19 cellular contexts compared by ENCODE assay signal in the genomic region with DNA sequence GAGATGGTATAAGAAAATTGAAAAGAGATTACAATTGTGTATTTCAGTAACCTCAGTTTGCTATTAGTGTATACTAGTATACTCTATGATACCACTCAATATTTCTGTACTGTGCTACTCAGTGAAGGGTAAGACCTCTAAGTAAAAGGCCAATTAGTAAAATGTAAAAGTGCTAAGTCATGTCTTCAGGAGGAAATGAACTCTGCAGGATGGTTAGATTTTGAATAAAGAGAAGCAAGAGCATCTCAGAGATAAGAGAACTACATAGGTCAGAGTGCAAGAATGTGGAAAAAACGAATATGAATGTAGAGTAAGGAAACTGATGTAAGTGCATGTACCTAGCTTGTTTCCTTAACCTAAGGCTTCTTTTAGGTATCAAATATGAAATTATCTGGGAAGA.
"Had no signal": no experiment of that assay in that cellular context is flagged by ENCODE, and none has a peak within 500 bp of the region (broad histone marks: within the 10 kb centered on the region; RNA-seq: fewer than 3 reads in every experiment).

No MANE protein-coding gene starts in this region.

- H3K27me3 ChIP-seq: colonic mucosa, esophagus squamous epithelium, gastroesophageal sphincter, left lung, neural progenitor cell, ovary, transverse colon had no signal

- H3K27ac ChIP-seq: colonic mucosa, esophagus squamous epithelium, gastroesophageal sphincter, left lung, lower lobe of right lung, neural progenitor cell, ovary, thoracic aorta, transverse colon had no signal

- H3K36me3 ChIP-seq: colonic mucosa, esophagus squamous epithelium, gastroesophageal sphincter, left lung, lower lobe of right lung, neural progenitor cell, ovary, thoracic aorta, transverse colon had no signal

- H3K4me1 ChIP-seq: colonic mucosa, esophagus squamous epithelium, gastroesophageal sphincter, left lung, lower lobe of right lung, neural progenitor cell, transverse colon had no signal

- H2AFZ ChIP-seq: neural progenitor cell had no signal

- FAIRE-seq: keratinocyte had no signal

- DNase-seq: cerebellar nuclear complex; colonic mucosa; dermis blood vessel endothelial cell; esophagus squamous epithelium; foreskin fibroblast; glutamatergic neuron; immature natural killer cell; left lung; lower lobe of right lung; midbrain; nucleus accumbens; ovary; right cardiac atrium; stimulated activated CD4-positive, alpha-beta T cell treated with anti-CD3 and anti-CD28 coated beads, Interleukin-4, amount 100 ng/mL, for 24 hours; transverse colon had no signal

- H3K9ac ChIP-seq: neural progenitor cell had no signal

- H3K4me2 ChIP-seq: neural progenitor cell had no signal

- H3K4me3 ChIP-seq: colonic mucosa, esophagus squamous epithelium, gastroesophageal sphincter, left lung, lower lobe of right lung, neural progenitor cell, ovary, thoracic aorta, transverse colon had no signal

- H3K9me3 ChIP-seq: colonic mucosa, esophagus squamous epithelium, gastroesophageal sphincter, left lung, lower lobe of right lung, ovary, thoracic aorta had no signal
